14 cellular contexts compared by ENCODE assay signal in genomic region chr6:16383607-16384206, GRCh38.
A peak's percentile ranks its signal among the peaks of the same experiment; 100 is the strongest.
DNase-seq lines count a peak whose midpoint lies in the region; ATAC-seq and TF ChIP-seq lines count a peak whose summit lies in the region.
"Had no signal": no experiment of that assay in that cellular context is flagged by ENCODE, and none has a peak within 500 bp of the region (broad histone marks: within the 10 kb centered on the region; RNA-seq: fewer than 3 reads in every experiment).

No MANE protein-coding gene starts in this region.

- TF ChIP-seq EP300 in neural cell (conservative IDR thresholded peaks at IDR 0.05; ENCODE audit: poor library complexity, severe bottlenecking): no peak

- H3F3A ChIP-seq in neural cell (ENCODE audit: insufficient read depth, low read length, poor library complexity, severe bottlenecking): no peaks in the 10 kb centered on the region

- H3K9me3 ChIP-seq in neural cell (ENCODE audit: low read length) (no peaks in the 10 kb centered on the region), A673 (ENCODE audit: low read depth, low read length, poor library complexity, severe bottlenecking) (no peaks in the 10 kb centered on the region)
- H3K9me3 ChIP-seq: BE2C had no signal

- no peaks in the 10 kb centered on the region for H4K20me1 ChIP-seq in neural cell (ENCODE audit: insufficient read depth)

- H3K4me1 ChIP-seq in A673 (ENCODE audit: insufficient read depth, low read length, poor library complexity, severe bottlenecking): peaks cover 4% of the 10 kb centered on the region

- H3K4me3 ChIP-seq in neural cell (ENCODE audit: low read length) (no peak overlapping the region), A673 (ENCODE audit: low read depth, low read length, poor library complexity, severe bottlenecking) (no peak overlapping the region)
- H3K4me3 ChIP-seq: GM12878 had no signal

- CTCF ChIA-PET in A673 (lab: Charles Lee): no interaction called here

- H3K27ac ChIP-seq in neural cell (ENCODE audit: low read length) (peak overlapping the region; percentile 86), A673 (ENCODE audit: low read depth, low read length, poor library complexity, severe bottlenecking) (no peak overlapping the region)
- H3K27ac ChIP-seq: C4-2B had no signal

- DNase-seq in left ventricle myocardium superior: no peak
- no peak for DNase-seq in Right ventricle myocardium inferior (ENCODE audit: missing footprints)
- DNase-seq in left lobe of liver (ENCODE audit: low spot score): no peak
- DNase-seq in A673 (ENCODE audit: low spot score): no peak
- DNase-seq: BE2C; CD4-positive, alpha-beta memory T cell; DMS79; HCEC 1CT; HFFc6 had no signal

- no peak overlapping the region for H2AFZ ChIP-seq in neural cell (ENCODE audit: low read depth, low read length)

- no peaks in the 10 kb centered on the region for H3K79me2 ChIP-seq in neural cell (replicated peaks; ENCODE audit: insufficient read depth, low read length)

- POLR2A ChIA-PET in A673 (lab: Charles Lee; ENCODE audit: low non-redundant PET): no interaction called here

- no peak for TF ChIP-seq RAD21 in neural cell (conservative IDR thresholded peaks at IDR 0.05)

- H3K27me3 ChIP-seq in neural cell (ENCODE audit: insufficient read depth, low read depth, low read length) (no peaks in the 10 kb centered on the region), A673 (replicated peaks; ENCODE audit: insufficient read depth, low read depth, low read length, poor library complexity) (no peaks in the 10 kb centered on the region)
- H3K27me3 ChIP-seq: BE2C had no signal

- ATAC-seq in left ventricle myocardium superior (peak; percentile 41), Right ventricle myocardium inferior (no peak), left lobe of liver (peak; percentile 88), HG03460 (IDR thresholded peaks at IDR 0.05; ENCODE audit: unreplicated experiment) (no peak), HG02870 (IDR thresholded peaks at IDR 0.05; ENCODE audit: unreplicated experiment) (no peak)
- ATAC-seq: GM12878 had no signal

- H3K36me3 ChIP-seq in neural cell (ENCODE audit: insufficient read depth, low read length) (no peaks in the 10 kb centered on the region), A673 (ENCODE audit: insufficient read depth, low read length, poor library complexity, severe bottlenecking) (no peaks in the 10 kb centered on the region)
- H3K36me3 ChIP-seq: BE2C had no signal

- no peak overlapping the region for H3K9ac ChIP-seq in neural cell (ENCODE audit: low read length)

- no peak overlapping the region for H3K4me2 ChIP-seq in neural cell (ENCODE audit: low read length)

- TF ChIP-seq CTCF in neural cell (IDR thresholded peaks at IDR 0.05; ENCODE audit: poor library complexity, severe bottlenecking) (no peak), A673 (conservative IDR thresholded peaks at IDR 0.05; ENCODE audit: low read depth, low read length) (no peak)

- BruUV-seq in A673 (replicated peaks; lab: Mats Ljungman, UMichigan): no TSS peak

- intact Hi-C loops in left ventricle myocardium superior (cut with micrococcal nuclease): no loop called here
- intact Hi-C loops in Right ventricle myocardium inferior (cut with DNase I): no loop called here
- intact Hi-C loops in A673 (cut with micrococcal nuclease; ENCODE audit: unreplicated experiment): no loop called here

- no peaks in the 10 kb centered on the region for H3K9me2 ChIP-seq in neural cell (ENCODE audit: insufficient read depth, low read length)

TF ChIP-seq in neural cell, 6 proteins besides CTCF, POLR2A, EP300 and RAD21:
- TF ChIP-seq REST (IDR thresholded peaks at IDR 0.05; ENCODE audit: borderline replicate concordance): no peak
- no peak for TF ChIP-seq TAF1 (IDR thresholded peaks at IDR 0.05; ENCODE audit: low read depth)
- no peak for TF ChIP-seq SMC3 (conservative IDR thresholded peaks at IDR 0.05; ENCODE audit: poor library complexity)
- TF ChIP-seq EZH2 (IDR thresholded peaks at IDR 0.05; ENCODE audit: borderline replicate concordance, insufficient read depth, low read length, poor library complexity, severe bottlenecking): no peak
- TF ChIP-seq POLR2AphosphoS5 (IDR thresholded peaks at IDR 0.05): no peak
- TF ChIP-seq MXI1 (conservative IDR thresholded peaks at IDR 0.05; ENCODE audit: poor library complexity, severe bottlenecking): no peak
TF ChIP-seq in neural cell: peak in this region for 0.

Comparison
In these comparisons a context has a peak if more than half of its experiments do, and no peak if none do; other contexts are left out.
1. ATAC-seq: peak in left ventricle myocardium superior (single experiment) and left lobe of liver (single experiment); none in Right ventricle myocardium inferior (single experiment), HG03460 (single experiment) and HG02870 (single experiment).